In genomic region chr9:133640580-133641395, GRCh38 we compare ENCODE assay signal across 20 cellular contexts. TPM values are rescaled to one million over a fixed set of nuclear protein-coding genes. Genes with fewer than 3 reads are reported as not detected.
DNase-seq lines count a peak whose midpoint lies in the region; ATAC-seq and TF ChIP-seq lines count a peak whose summit lies in the region.
"Had no signal": no experiment of that assay in that cellular context is flagged by ENCODE, and none has a peak within 500 bp of the region (broad histone marks: within the 10 kb centered on the region; RNA-seq: fewer than 3 reads in every experiment).

No MANE protein-coding gene starts in this region.

- H3K79me2 ChIP-seq in neural progenitor cell (ENCODE audit: low read depth) (no peaks in the 10 kb centered on the region), SK-N-SH (ENCODE audit: insufficient read depth) (no peaks in the 10 kb centered on the region)

- CTCF ChIA-PET in WTC11 (lab: Charles Lee), result interaction anchor here (1.1 kb wide), 1 partner anchor 16 kb away, joined by 3 read pairs; no protein-coding TSS in a partner anchor
- CTCF ChIA-PET in SK-N-SH (lab: Yijun Ruan, JAX), result interaction anchor here (0.7 to 1.9 kb wide), 5 partner anchors 21 to 108 kb away, joined by 3 to 5 read pairs (median 3); no protein-coding TSS in a partner anchor
- CTCF ChIA-PET in activated CD4-positive, alpha-beta memory T cell treated with anti-CD3 and anti-CD28 coated beads for 36 hours (lab: Charles Lee), result no interaction called here

- H3F3A ChIP-seq in neural progenitor cell (ENCODE audit: low read depth) (no peaks in the 10 kb centered on the region), SK-N-SH (replicated peaks; ENCODE audit: insufficient read depth) (no peaks in the 10 kb centered on the region)

- no peak for TF ChIP-seq RAD21 in SK-N-SH (IDR thresholded peaks at IDR 0.05; ENCODE audit: low read length)

- ATAC-seq in WTC11, result no peak
- ATAC-seq: HCT116, Panc1 had no signal

- no peaks in the 10 kb centered on the region for H3K9me3 ChIP-seq in neural progenitor cell (ENCODE audit: low read depth)
- no peaks in the 10 kb centered on the region for H3K9me3 ChIP-seq in SK-N-SH
- H3K9me3 ChIP-seq: Caco-2 had no signal

- H3K36me3 ChIP-seq in neural progenitor cell, result no peaks in the 10 kb centered on the region
- peaks cover 0 to 6% of the 10 kb centered on the region in 2 experiments for H3K36me3 ChIP-seq in SK-N-SH (replicated peaks in 1 of 2; ENCODE audit: control insufficient read depth in 1 of 2, insufficient read depth in 2 of 2, low read length in 1 of 2)

- H3K27me3 Mint-ChIP-seq in WTC11 (ENCODE audit: low read depth), result no peaks in the 10 kb centered on the region
- peaks cover 11% of the 10 kb centered on the region for H3K27me3 Mint-ChIP-seq in neural progenitor cell (ENCODE audit: insufficient read depth, low read depth)
- H3K27me3 Mint-ChIP-seq in activated CD4-positive, alpha-beta memory T cell treated with anti-CD3 and anti-CD28 coated beads for 36 hours, result no peaks in the 10 kb centered on the region

- H3K36me3 Mint-ChIP-seq in WTC11 (no peaks in the 10 kb centered on the region), neural progenitor cell (no peaks in the 10 kb centered on the region)
- H3K36me3 Mint-ChIP-seq in activated CD4-positive, alpha-beta memory T cell treated with anti-CD3 and anti-CD28 coated beads for 36 hours, result no peaks in the 10 kb centered on the region
- H3K36me3 Mint-ChIP-seq: CD14-positive monocyte had no signal

- POLR2A ChIA-PET in WTC11 (lab: Charles Lee), result no interaction called here
- POLR2A ChIA-PET in SK-N-SH (lab: Yijun Ruan, JAX), result interaction anchor here (0.9 to 16.4 kb wide), 7 partner anchors 11 to 109 kb away, joined by 3 to 261 read pairs (median 4); partner anchors contain the start of genes ADAMTSL2 and FAM163B
- POLR2A ChIA-PET in activated CD4-positive, alpha-beta memory T cell treated with anti-CD3 and anti-CD28 coated beads for 36 hours (lab: Charles Lee), result no interaction called here

- no peaks in the 10 kb centered on the region for H3K9me3 Mint-ChIP-seq in WTC11
- H3K9me3 Mint-ChIP-seq in neural progenitor cell, result no peaks in the 10 kb centered on the region
- no peaks in the 10 kb centered on the region for H3K9me3 Mint-ChIP-seq in activated CD4-positive, alpha-beta memory T cell treated with anti-CD3 and anti-CD28 coated beads for 36 hours
- H3K9me3 Mint-ChIP-seq: CD14-positive monocyte had no signal

- H3K4me2 ChIP-seq in neural progenitor cell, result no peak overlapping the region
- no peak overlapping the region for H3K4me2 ChIP-seq in SK-N-SH

- no peak overlapping the region for H3K4me3 ChIP-seq in neural progenitor cell
- peak overlapping the region in 1 of 2 experiments; percentile 64; a peak in 1 of 4 replicates for H3K4me3 ChIP-seq in SK-N-SH (ENCODE audit: low read depth in 2 of 2, low read length in 1 of 2)
- H3K4me3 ChIP-seq: GM23248 had no signal

- no peaks in the 10 kb centered on the region for H3K9me2 ChIP-seq in SK-N-SH

- no peak overlapping the region for H3K9ac ChIP-seq in neural progenitor cell
- H3K9ac ChIP-seq in SK-N-SH, result no peak overlapping the region
- H3K9ac ChIP-seq: GM23248 had no signal

- H2AFZ ChIP-seq in neural progenitor cell (replicated peaks), result no peak overlapping the region
- H2AFZ ChIP-seq in SK-N-SH (ENCODE audit: low read depth), result no peak overlapping the region
- H2AFZ ChIP-seq: GM23248 had no signal

- DNase-seq in NCI-H748 (lab: John Stamatoyannopoulos, UW; ENCODE audit: unreplicated experiment) (peak; percentile 59), NCI-H748 treated with DMSO at 0.1 percent for 48 hours (lab: John Stamatoyannopoulos, UW) (no peak), NCI-H1694 (lab: John Stamatoyannopoulos, UW) (peak; percentile 92), WTC11 (ENCODE audit: low spot score) (no peak), neural progenitor cell (ENCODE audit: low spot score) (no peak), SK-N-SH (no peak), NCI-H2107 (lab: John Stamatoyannopoulos, UW) (no peak)
- no peak for DNase-seq in activated CD4-positive, alpha-beta memory T cell treated with anti-CD3 and anti-CD28 coated beads for 36 hours
- DNase-seq: Caco-2, DMS79, GM23248, IMR-90, NCI-H187, NCI-H524, SHP77 treated with DMSO at 0.1 percent for 48 hours had no signal

- H3K4me1 Mint-ChIP-seq in WTC11, result peaks cover 15% of the 10 kb centered on the region
- peaks cover 35% of the 10 kb centered on the region for H3K4me1 Mint-ChIP-seq in neural progenitor cell
- no peaks in the 10 kb centered on the region for H3K4me1 Mint-ChIP-seq in activated CD4-positive, alpha-beta memory T cell treated with anti-CD3 and anti-CD28 coated beads for 36 hours (ENCODE audit: low read depth)
- H3K4me1 Mint-ChIP-seq: CD14-positive monocyte had no signal

- H3K4me1 ChIP-seq in neural progenitor cell, result peaks cover 18% of the 10 kb centered on the region
- H3K4me1 ChIP-seq in SK-N-SH (ENCODE audit: control insufficient read depth in 1 of 2, insufficient read depth in 2 of 2, low read depth in 1 of 2, low read length in 1 of 2), result peaks cover 0 to 65% of the 10 kb centered on the region in 2 experiments; a peak in 1 of 4 replicates
- H3K4me1 ChIP-seq: Caco-2 had no signal

- H4K20me1 ChIP-seq in neural progenitor cell (ENCODE audit: low read depth), result no peaks in the 10 kb centered on the region
- H4K20me1 ChIP-seq in SK-N-SH (ENCODE audit: insufficient read depth), result no peaks in the 10 kb centered on the region

- TF ChIP-seq EP300 in SK-N-SH (IDR thresholded peaks at IDR 0.05; ENCODE audit: borderline replicate concordance in 1 of 2, low read depth in 1 of 2, low read length in 1 of 2), result no peak

- H3K27ac Mint-ChIP-seq in WTC11 (0 out of 2 replicates have a peak overlapping the region, but pooled peaks have one; percentile 50), neural progenitor cell (peak overlapping the region; percentile 84)
- no peak overlapping the region for H3K27ac Mint-ChIP-seq in activated CD4-positive, alpha-beta memory T cell treated with anti-CD3 and anti-CD28 coated beads for 36 hours

- H3K27me3 ChIP-seq in neural progenitor cell (no peaks in the 10 kb centered on the region), SK-N-SH (ENCODE audit: insufficient read depth) (peaks cover 36% of the 10 kb centered on the region)

- no peak for TF ChIP-seq CTCF in WTC11 (IDR thresholded peaks at IDR 0.05)
- TF ChIP-seq CTCF in neural progenitor cell (IDR thresholded peaks at IDR 0.05), result no peak
- no peak for TF ChIP-seq CTCF in SK-N-SH (IDR thresholded peaks at IDR 0.05)

- 49% methylated on average over 11 of the region's 13 CpGs for WGBS in SK-N-SH (ENCODE audit: low lambda C conversion rate)

- no peak overlapping the region for H3K27ac ChIP-seq in neural progenitor cell
- peak overlapping the region in 1 of 2 experiments; percentile 100; a peak in 2 of 4 replicates for H3K27ac ChIP-seq in SK-N-SH (ENCODE audit: low read depth in 2 of 2, low read length in 1 of 2)
- H3K27ac ChIP-seq: GM23248 had no signal

- H3K4me3 Mint-ChIP-seq in WTC11 (no peak overlapping the region), neural progenitor cell (no peak overlapping the region)
- H3K4me3 Mint-ChIP-seq in activated CD4-positive, alpha-beta memory T cell treated with anti-CD3 and anti-CD28 coated beads for 36 hours, result no peak overlapping the region
- H3K4me3 Mint-ChIP-seq: CD14-positive monocyte had no signal

- intact Hi-C loops in activated CD4-positive, alpha-beta memory T cell treated with anti-CD3 and anti-CD28 coated beads for 36 hours (cut with micrococcal nuclease), result no loop called here

TF ChIP-seq in WTC11, 78 proteins besides CTCF, POLR2A, EP300 and RAD21 (continues in another document):
- TF ChIP-seq NFYB (CRISPR knock-in tag; conservative IDR thresholded peaks at IDR 0.05; ENCODE audit: low read depth) (no peak), CREM (CRISPR knock-in tag; IDR thresholded peaks at IDR 0.05) (no peak)
- TF ChIP-seq, protein P1, sequence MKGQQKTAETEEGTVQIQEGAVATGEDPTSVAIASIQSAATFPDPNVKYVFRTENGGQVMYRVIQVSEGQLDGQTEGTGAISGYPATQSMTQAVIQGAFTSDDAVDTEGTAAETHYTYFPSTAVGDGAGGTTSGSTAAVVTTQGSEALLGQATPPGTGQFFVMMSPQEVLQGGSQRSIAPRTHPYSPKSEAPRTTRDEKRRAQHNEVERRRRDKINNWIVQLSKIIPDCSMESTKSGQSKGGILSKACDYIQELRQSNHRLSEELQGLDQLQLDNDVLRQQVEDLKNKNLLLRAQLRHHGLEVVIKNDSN (CRISPR knock-in tag; IDR thresholded peaks at IDR 0.05), result no peak

TF ChIP-seq in SK-N-SH, 30 proteins besides CTCF, POLR2A, EP300 and RAD21:
- TF ChIP-seq, protein P2, sequence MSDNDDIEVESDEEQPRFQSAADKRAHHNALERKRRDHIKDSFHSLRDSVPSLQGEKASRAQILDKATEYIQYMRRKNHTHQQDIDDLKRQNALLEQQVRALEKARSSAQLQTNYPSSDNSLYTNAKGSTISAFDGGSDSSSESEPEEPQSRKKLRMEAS (IDR thresholded peaks at IDR 0.05; ENCODE audit: low read depth), result no peak

RNA-seq across cellular contexts. Expression of gene DBH, which starts 4.6 kb away (rescaled TPM):
- total RNA-seq in WTC11 (2021) (0.23 to 0.34 TPM (median 0.24 TPM) in 3 replicates), neural progenitor cell (ENCODE audit: low replicate concordance) (not detected in 2 replicates)
- 0.92 and 1.2 TPM in 2 replicates for polyA plus RNA-seq in SK-N-SH (2012; rRNA removed)
- 1.5 and 3.8 TPM in 2 replicates for polyA plus RNA-seq in SK-N-SH (2012; cell fraction: cytosol; rRNA removed)
- 1.5 and 2.0 TPM in 2 replicates for polyA plus RNA-seq in SK-N-SH (2012; cell fraction: nucleus; rRNA removed)
- not detected for total RNA-seq in activated CD4-positive, alpha-beta memory T cell treated with anti-CD3 and anti-CD28 coated beads for 36 hours
- total RNA-seq: Caco-2, GM23248, HT-29, IMR-90, LHCN-M2 had no signal
- polyA plus RNA-seq: CD14-positive monocyte, GM23248, IMR-90 had no signal

RNA-seq across cellular contexts. Expression of gene FAM163B, which starts 31.6 kb away (rescaled TPM):
- total RNA-seq in WTC11 (2021) (2.0 to 3.1 TPM (median 2.7 TPM) in 3 replicates), neural progenitor cell (ENCODE audit: low replicate concordance) (0.31 TPM in 1 of 2 replicates, not detected in the other)
- 0.05 and 0.15 TPM in 2 replicates for polyA plus RNA-seq in SK-N-SH (2012; rRNA removed)
- 0.12 and 0.16 TPM in 2 replicates for polyA plus RNA-seq in SK-N-SH (2012; cell fraction: cytosol; rRNA removed)
- polyA plus RNA-seq in SK-N-SH (2012; cell fraction: nucleus; rRNA removed), result 0.21 and 0.36 TPM in 2 replicates
- not detected for total RNA-seq in activated CD4-positive, alpha-beta memory T cell treated with anti-CD3 and anti-CD28 coated beads for 36 hours
- total RNA-seq: Caco-2, GM23248, HT-29, IMR-90, LHCN-M2 had no signal
- polyA plus RNA-seq: CD14-positive monocyte, GM23248, IMR-90 had no signal

Comparison
In these comparisons a context has a peak if more than half of its experiments do, and no peak if none do; other contexts are left out.
1. DNase-seq: peak in NCI-H748 (single experiment) and NCI-H1694 (single experiment); none in NCI-H748 treated with DMSO at 0.1 percent for 48 hours (single experiment), WTC11 (single experiment), neural progenitor cell (single experiment), SK-N-SH (single experiment), activated CD4-positive, alpha-beta memory T cell treated with anti-CD3 and anti-CD28 coated beads for 36 hours (single experiment) and NCI-H2107 (single experiment).